Comparison of ENCODE assay signal across 9 cellular contexts in the genomic region with DNA sequence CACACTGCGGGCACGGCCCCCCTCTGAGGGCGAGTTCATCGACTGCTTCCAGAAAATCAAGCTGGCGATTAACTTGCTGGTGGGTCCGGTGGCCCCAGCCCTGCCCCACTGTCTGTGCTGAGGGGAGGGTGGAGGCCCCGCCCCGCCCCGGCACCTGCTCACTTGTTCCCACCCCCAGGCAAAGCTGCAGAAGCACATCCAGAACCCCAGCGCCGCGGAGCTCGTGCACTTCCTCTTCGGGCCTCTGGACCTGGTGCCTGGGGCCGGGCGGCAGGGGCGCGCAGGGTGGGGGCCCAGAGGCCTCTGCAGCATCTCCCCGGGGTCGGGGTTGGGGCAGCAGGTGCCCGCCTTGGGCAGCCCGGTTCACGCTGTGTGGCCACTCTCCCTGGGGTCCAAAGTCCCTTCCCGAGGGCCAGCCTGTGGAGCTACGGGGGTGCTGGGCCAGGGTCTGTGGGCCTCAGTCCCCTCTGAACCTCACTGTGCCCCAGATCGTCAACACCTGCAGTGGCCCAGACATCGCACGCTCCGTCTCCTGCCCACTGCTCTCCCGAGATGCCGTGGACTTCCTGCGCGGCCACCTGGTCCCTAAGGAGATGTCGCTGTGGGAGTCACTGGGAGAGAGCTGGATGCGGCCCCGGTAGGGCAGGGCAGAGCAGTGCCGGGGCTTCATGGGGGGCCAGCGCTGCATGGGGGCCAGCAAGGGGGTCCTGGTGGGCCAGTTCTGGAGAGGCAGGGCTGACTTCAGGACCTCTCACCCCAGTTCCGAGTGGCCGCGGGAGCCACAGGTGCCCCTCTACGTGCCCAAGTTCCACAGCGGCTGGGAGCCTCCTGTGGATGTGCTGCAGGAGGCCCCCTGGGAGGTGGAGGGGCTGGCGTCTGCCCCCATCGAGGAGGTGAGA. TPM values are rescaled to one million over a fixed set of nuclear protein-coding genes. Genes with fewer than 3 reads are reported as not detected.
A peak's percentile ranks its signal among the peaks of the same experiment; 100 is the strongest.
DNase-seq lines count a peak whose midpoint lies in the region; ATAC-seq and TF ChIP-seq lines count a peak whose summit lies in the region.
"Had no signal": no experiment of that assay in that cellular context is flagged by ENCODE, and none has a peak within 500 bp of the region (broad histone marks: within the 10 kb centered on the region; RNA-seq: fewer than 3 reads in every experiment).

No MANE protein-coding gene starts in this region.

- no peak overlapping the region for H3K27ac Mint-ChIP-seq in HFFc6

- H3K27me3 Mint-ChIP-seq in HFFc6 (ENCODE audit: insufficient read depth) = peaks cover 3% of the 10 kb centered on the region; the same call in 1 of the 2 replicates

- no peaks in the 10 kb centered on the region for H3K36me3 Mint-ChIP-seq in HFFc6 (ENCODE audit: low read depth)

- TF ChIP-seq CTCF in HFFc6 (IDR thresholded peaks at IDR 0.05) = no peak

- ATAC-seq in GM21381 (IDR thresholded peaks at IDR 0.05; ENCODE audit: unreplicated experiment) = no peak

- DNase-seq in NCI-H82 (lab: John Stamatoyannopoulos, UW) (peak; percentile 45), NCI-H82 treated with DMSO at 0.1 percent for 48 hours (lab: John Stamatoyannopoulos, UW; ENCODE audit: unreplicated experiment) (no peak), NOMO-1 (lab: John Stamatoyannopoulos, UW; ENCODE audit: unreplicated experiment in 2 of 2) (peak; percentile 61 to 77), HFFc6 (no peak), NCI-H2171 treated with DMSO at 0.1 percent for 48 hours (lab: John Stamatoyannopoulos, UW) (no peak)
- DNase-seq in activated effector memory CD4-positive, alpha-beta T cell treated with anti-CD3 and anti-CD28 coated beads, Interleukin-2, amount 50 U/mL, for 16 hours = peak; percentile 79
- DNase-seq in stimulated activated CD8-positive, alpha-beta memory T cell treated with anti-CD3 and anti-CD28 coated beads, Interleukin-4, amount 100 ng/mL, for 48 hours = peak; percentile 60
- DNase-seq: mesenchymal stem cell had no signal

- no peaks in the 10 kb centered on the region for H3K9me3 Mint-ChIP-seq in HFFc6

- no peaks in the 10 kb centered on the region for H3K4me1 Mint-ChIP-seq in HFFc6 (ENCODE audit: low read depth)

- H3K4me3 Mint-ChIP-seq in HFFc6 = no peak overlapping the region

RNA-seq across cellular contexts. Expression of a gene that starts 16.1 kb away (rescaled TPM):
- 10 to 100 TPM; 55.5 to 70.1 (median 65.1) TPM for total RNA-seq in HFFc6 (2021; fragmentation: NEBNext Ultra II Directional; extraction: Animal tissue kit (Norgen Biotek cat#: 25700))

RNA-seq across cellular contexts. Expression of a gene that starts 25.1 kb away (rescaled TPM):
- 100 to 1,000 TPM; 230 to 351 (median 300) TPM for total RNA-seq in HFFc6 (2021; fragmentation: NEBNext Ultra II Directional; extraction: Animal tissue kit (Norgen Biotek cat#: 25700))

RNA-seq across cellular contexts. Expression of a gene that starts 26.5 kb away (rescaled TPM):
- 10 to 100 TPM; 16.9 to 24.5 (median 19.3) TPM for total RNA-seq in HFFc6 (2021; fragmentation: NEBNext Ultra II Directional; extraction: Animal tissue kit (Norgen Biotek cat#: 25700))

RNA-seq across cellular contexts. Expression of a gene that starts 27.1 kb away (rescaled TPM):
- total RNA-seq in HFFc6 (2021; fragmentation: NEBNext Ultra II Directional; extraction: Animal tissue kit (Norgen Biotek cat#: 25700)) = 10 to 100 TPM; 32.2 to 48.1 (median 34.6) TPM

RNA-seq across cellular contexts. Expression of a gene that starts 55.1 kb away (rescaled TPM):
- 10 to 100 TPM; 61.0 to 72.7 (median 68.1) TPM for total RNA-seq in HFFc6 (2021; fragmentation: NEBNext Ultra II Directional; extraction: Animal tissue kit (Norgen Biotek cat#: 25700))

Comparison
In these comparisons a context has a peak if more than half of its experiments do, and no peak if none do; other contexts are left out.
1. DNase-seq: peak in NCI-H82 (single experiment), NOMO-1 (2 of 2), activated effector memory CD4-positive, alpha-beta T cell treated with anti-CD3 and anti-CD28 coated beads, Interleukin-2, amount 50 U/mL, for 16 hours (single experiment) and stimulated activated CD8-positive, alpha-beta memory T cell treated with anti-CD3 and anti-CD28 coated beads, Interleukin-4, amount 100 ng/mL, for 48 hours (single experiment); none in NCI-H82 treated with DMSO at 0.1 percent for 48 hours (single experiment), HFFc6 (single experiment) and NCI-H2171 treated with DMSO at 0.1 percent for 48 hours (single experiment).